ENCODE assay signal across 10 cellular contexts in the genomic region with DNA sequence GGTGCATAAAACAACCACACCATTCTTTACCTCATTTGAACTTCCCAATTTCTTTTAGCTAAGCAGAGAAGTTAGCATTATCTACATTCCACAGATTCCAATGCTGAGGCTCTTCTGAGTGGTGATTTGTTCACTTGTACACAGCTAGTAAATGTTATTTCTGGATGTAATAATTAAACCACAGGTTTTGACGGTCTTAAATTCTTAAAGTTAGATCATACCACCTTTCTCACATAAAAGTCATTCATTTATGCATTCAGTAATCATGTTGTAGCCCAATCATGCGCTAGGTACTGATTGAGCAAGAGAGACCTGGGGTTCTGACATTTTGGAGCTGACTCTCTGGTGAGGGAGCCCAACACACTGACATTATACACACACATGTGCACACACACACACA.
A peak's percentile ranks its signal among the peaks of the same experiment; 100 is the strongest.
DNase-seq lines count a peak whose midpoint lies in the region; ATAC-seq and TF ChIP-seq lines count a peak whose summit lies in the region.
"Had no signal": no experiment of that assay in that cellular context is flagged by ENCODE, and none has a peak within 500 bp of the region (broad histone marks: within the 10 kb centered on the region; RNA-seq: fewer than 3 reads in every experiment).

No MANE protein-coding gene starts in this region.

- peaks cover 35% of the 10 kb centered on the region for H3K4me1 Mint-ChIP-seq in Calu3 (ENCODE audit: low read depth, unreplicated experiment)
- no peaks in the 10 kb centered on the region for H3K4me1 Mint-ChIP-seq in stimulated activated naive CD8-positive, alpha-beta T cell treated with anti-CD3 and anti-CD28 coated beads, Interleukin-15, amount 100 ng/mL, for 72 hours

- BruUV-seq in Calu3 (replicated peaks; lab: Mats Ljungman, UMichigan) = no TSS peak

- H3K27ac ChIP-seq in osteoblast (ENCODE audit: low read depth, low read length) (peak overlapping the region; percentile 78), SJCRH30 (no peak overlapping the region)
- H3K27ac ChIP-seq: neutrophil had no signal

- peaks cover 5% of the 10 kb centered on the region for H3K36me3 Mint-ChIP-seq in Calu3 (ENCODE audit: insufficient read depth, unreplicated experiment)

- H3K9me3 ChIP-seq in osteoblast (ENCODE audit: low read depth, low read length) (no peaks in the 10 kb centered on the region), SJCRH30 (replicated peaks) (no peaks in the 10 kb centered on the region)
- H3K9me3 ChIP-seq: neutrophil had no signal

- H3K36me3 ChIP-seq in osteoblast (ENCODE audit: insufficient read depth, low read length) = no peaks in the 10 kb centered on the region
- H3K36me3 ChIP-seq in SJCRH30 = no peaks in the 10 kb centered on the region
- H3K36me3 ChIP-seq: neutrophil had no signal

- peak overlapping the region; percentile 11 for H3K4me3 Mint-ChIP-seq in Calu3 (ENCODE audit: low read depth, unreplicated experiment)
- H3K4me3 Mint-ChIP-seq in stimulated activated naive CD8-positive, alpha-beta T cell treated with anti-CD3 and anti-CD28 coated beads, Interleukin-15, amount 100 ng/mL, for 72 hours = no peak overlapping the region
- H3K4me3 Mint-ChIP-seq: activated T-helper 1 cell treated with anti-CD3 and anti-CD28 coated beads, Interleukin-12 subunit alpha, Interleukin-12 subunit beta, Interleukin-2, Interleukin-4 antibody, amounts not matched to agents 30 ng/mL and 10 ng/mL and 1 ng/mL, durations not matched to agents 14 hours and 24 hours and 36 hours had no signal

- TF ChIP-seq CTCF in Calu3 (IDR thresholded peaks at IDR 0.05; ENCODE audit: unreplicated experiment) = no peak
- no peak for TF ChIP-seq CTCF in osteoblast (IDR thresholded peaks at IDR 0.05; ENCODE audit: extremely low read depth, low read depth, low read length)

- CTCF ChIA-PET in Calu3 (lab: Charles Lee) = interaction anchor here (0.6 to 1.2 kb wide), 6 partner anchors 43 to 454 kb away, joined by 3 to 8 read pairs (median 3); no protein-coding TSS in a partner anchor

- H3K27me3 ChIP-seq in osteoblast (ENCODE audit: insufficient read depth, low read length) (no peaks in the 10 kb centered on the region), SJCRH30 (no peaks in the 10 kb centered on the region)
- H3K27me3 ChIP-seq: neutrophil had no signal

- H3K27ac Mint-ChIP-seq in Calu3 (ENCODE audit: unreplicated experiment) = peak overlapping the region; percentile 35
- no peak overlapping the region for H3K27ac Mint-ChIP-seq in stimulated activated naive CD8-positive, alpha-beta T cell treated with anti-CD3 and anti-CD28 coated beads, Interleukin-15, amount 100 ng/mL, for 72 hours
- H3K27ac Mint-ChIP-seq: activated T-helper 1 cell treated with anti-CD3 and anti-CD28 coated beads, Interleukin-12 subunit alpha, Interleukin-12 subunit beta, Interleukin-2, Interleukin-4 antibody, amounts not matched to agents 30 ng/mL and 10 ng/mL and 1 ng/mL, durations not matched to agents 14 hours and 24 hours and 36 hours had no signal

- H3K4me3 ChIP-seq in osteoblast (ENCODE audit: insufficient read depth, low read length) = peak overlapping the region; percentile 13
- H3K4me3 ChIP-seq in SJCRH30 = no peak overlapping the region

- H3K4me1 ChIP-seq in osteoblast (ENCODE audit: insufficient read depth, low read length) (peaks cover 25% of the 10 kb centered on the region), SJCRH30 (no peaks in the 10 kb centered on the region)

- no peaks in the 10 kb centered on the region for H3K9me3 Mint-ChIP-seq in Calu3 (ENCODE audit: low read depth, unreplicated experiment)
- no peaks in the 10 kb centered on the region for H3K9me3 Mint-ChIP-seq in stimulated activated naive CD8-positive, alpha-beta T cell treated with anti-CD3 and anti-CD28 coated beads, Interleukin-15, amount 100 ng/mL, for 72 hours
- H3K9me3 Mint-ChIP-seq: activated T-helper 1 cell treated with anti-CD3 and anti-CD28 coated beads, Interleukin-12 subunit alpha, Interleukin-12 subunit beta, Interleukin-2, Interleukin-4 antibody, amounts not matched to agents 30 ng/mL and 10 ng/mL and 1 ng/mL, durations not matched to agents 14 hours and 24 hours and 36 hours had no signal

- no peak for ATAC-seq in stimulated activated naive CD8-positive, alpha-beta T cell treated with anti-CD3 and anti-CD28 coated beads, Interleukin-15, amount 100 ng/mL, for 72 hours
- no peak for ATAC-seq in GM21390 (IDR thresholded peaks at IDR 0.05; ENCODE audit: unreplicated experiment)

- no peaks in the 10 kb centered on the region for H4K20me1 ChIP-seq in osteoblast (ENCODE audit: insufficient read depth, low read length)

- no peaks in the 10 kb centered on the region for H3K27me3 Mint-ChIP-seq in Calu3 (ENCODE audit: unreplicated experiment)
- H3K27me3 Mint-ChIP-seq in stimulated activated naive CD8-positive, alpha-beta T cell treated with anti-CD3 and anti-CD28 coated beads, Interleukin-15, amount 100 ng/mL, for 72 hours = peaks cover 31% of the 10 kb centered on the region

- no peaks in the 10 kb centered on the region for H3K79me2 ChIP-seq in osteoblast (ENCODE audit: insufficient read depth, low read length)

- H3K4me2 ChIP-seq in osteoblast (ENCODE audit: insufficient read depth, low read length) = peak overlapping the region; percentile 69

- intact Hi-C loops in Calu3 (cut with micrococcal nuclease; ENCODE audit: unreplicated experiment) = loop anchor here (5.0 kb wide), 1 partner anchor 110 kb away; no protein-coding TSS in a partner anchor

- DNase-seq in Calu3 (peak; percentile 26), OCI-M1 (lab: John Stamatoyannopoulos, UW) (peak; percentile 82), fibroblast of gingiva (ENCODE audit: low read depth) (peak; percentile 34), osteoblast (ENCODE audit: insufficient read length, low spot score, missing footprints) (peak; percentile 81), DMS79 (lab: John Stamatoyannopoulos, UW) (no peak), SJCRH30 (no peak)
- no peak for DNase-seq in stimulated activated naive CD8-positive, alpha-beta T cell treated with anti-CD3 and anti-CD28 coated beads, Interleukin-15, amount 100 ng/mL, for 72 hours

- H2AFZ ChIP-seq in osteoblast (ENCODE audit: low read length) = peak overlapping the region; percentile 33

Comparison
In these comparisons a context has a peak if more than half of its experiments do, and no peak if none do; other contexts are left out.
1. DNase-seq: peak in Calu3 (single experiment), OCI-M1 (single experiment), fibroblast of gingiva (single experiment) and osteoblast (single experiment); none in stimulated activated naive CD8-positive, alpha-beta T cell treated with anti-CD3 and anti-CD28 coated beads, Interleukin-15, amount 100 ng/mL, for 72 hours (0 of 2), DMS79 (single experiment) and SJCRH30 (0 of 2).